In genomic region chr19:11457115-11457514, GRCh38 we compare ENCODE assay signal across 1 cellular context.
TF ChIP-seq lines count a peak whose summit lies in the region.

No MANE protein-coding gene starts in this region.

TF ChIP-seq in K562, 482 proteins besides CTCF, POLR2A, EP300 and RAD21:
- TF ChIP-seq ILK (tag; IDR thresholded peaks at IDR 0.05; ENCODE audit: borderline replicate concordance, low read depth) (no peak), ZNF324 (CRISPR knock-in tag; IDR thresholded peaks at IDR 0.05) (no peak), ZNF175 (CRISPR knock-in tag; IDR thresholded peaks at IDR 0.05; ENCODE audit: low read depth) (no peak), SUPT5H (IDR thresholded peaks at IDR 0.05) (no peak), FUS (optimal IDR thresholded peaks at IDR 0.05; ENCODE audit: low read depth, low read length) (no peak), STAT5A (IDR thresholded peaks at IDR 0.05; ENCODE audit: borderline replicate concordance, low read length) (no peak), ZNF431 (CRISPR knock-in tag; IDR thresholded peaks at IDR 0.05) (no peak), TAF1 (IDR thresholded peaks at IDR 0.05; ENCODE audit: control insufficient read depth, extremely low read depth, insufficient read depth, low read length, severe bottlenecking) (no peak), SRSF1 (IDR thresholded peaks at IDR 0.05; ENCODE audit: low read depth, low read length) (no peak), CTBP1 (IDR thresholded peaks at IDR 0.05; ENCODE audit: borderline replicate concordance) (no peak), ZFP36 (IDR thresholded peaks at IDR 0.05; ENCODE audit: low read depth, low read length, partially characterized antibody) (no peak), ZNF347 (CRISPR knock-in tag; IDR thresholded peaks at IDR 0.05; ENCODE audit: low read depth) (no peak), ZNF707 (CRISPR knock-in tag; conservative IDR thresholded peaks at IDR 0.05) (no peak), NR1H2 (CRISPR knock-in tag; IDR thresholded peaks at IDR 0.05) (no peak)
